8 cellular contexts compared by ENCODE assay signal in the genomic region with DNA sequence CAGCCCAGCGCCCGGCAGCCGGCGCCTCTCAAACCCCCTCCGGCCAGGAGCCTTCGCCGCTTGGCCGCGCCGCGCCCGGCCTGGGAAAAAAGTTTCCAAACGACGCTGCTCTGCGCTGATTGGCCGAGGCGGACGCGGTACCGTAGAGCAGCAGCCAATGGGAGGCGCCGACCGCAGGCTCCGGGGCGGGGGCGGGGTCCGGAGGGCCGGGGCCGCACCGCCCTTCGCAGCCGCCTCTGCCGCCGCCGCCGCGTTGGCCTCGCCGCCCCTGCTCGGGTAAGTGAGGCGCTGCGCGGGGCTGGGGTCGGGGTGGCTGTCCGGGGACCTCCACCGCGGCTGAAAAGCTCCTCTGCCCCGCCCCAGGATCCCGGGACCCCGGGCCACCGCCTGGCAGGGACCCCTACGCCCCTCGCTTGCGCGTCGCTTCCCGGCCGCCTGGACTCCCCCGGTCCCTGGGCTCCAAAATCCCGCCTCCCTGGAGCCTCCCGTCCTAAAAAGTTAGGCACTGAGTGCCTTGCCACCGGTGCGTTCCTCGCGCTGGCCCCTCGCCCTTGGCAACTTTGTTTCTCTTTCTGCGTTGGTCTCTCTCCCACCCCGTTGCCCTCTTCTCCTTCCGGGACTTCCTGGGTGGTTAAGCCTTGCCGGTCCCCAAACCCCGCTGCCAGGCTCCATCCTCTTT. TPM values are rescaled to one million over a fixed set of nuclear protein-coding genes. Genes with fewer than 3 reads are reported as not detected.
DNase-seq lines count a peak whose midpoint lies in the region; ATAC-seq lines count a peak whose summit lies in the region.

A gene with protein sequence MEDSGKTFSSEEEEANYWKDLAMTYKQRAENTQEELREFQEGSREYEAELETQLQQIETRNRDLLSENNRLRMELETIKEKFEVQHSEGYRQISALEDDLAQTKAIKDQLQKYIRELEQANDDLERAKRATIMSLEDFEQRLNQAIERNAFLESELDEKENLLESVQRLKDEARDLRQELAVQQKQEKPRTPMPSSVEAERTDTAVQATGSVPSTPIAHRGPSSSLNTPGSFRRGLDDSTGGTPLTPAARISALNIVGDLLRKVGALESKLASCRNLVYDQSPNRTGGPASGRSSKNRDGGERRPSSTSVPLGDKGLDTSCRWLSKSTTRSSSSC (plus strand): TSS at position 227 of the 679 bp plus-strand sequence. CDS start 14,534 bp downstream, outside the sequence.

- intact Hi-C loops in CD4-positive, alpha-beta memory T cell (cut with micrococcal nuclease): loop anchor here (1.0 to 2.0 kb wide), 3 partner anchors 8 to 23 kb away; no protein-coding TSS in a partner anchor

- peak within 1 kb of the TSS; percentile 97 to 100 (median 99) for H3K4me3 Mint-ChIP-seq in CD4-positive, alpha-beta memory T cell
- peak within 1 kb of the TSS; percentile 91 to 94 for H3K4me3 Mint-ChIP-seq in effector memory CD8-positive, alpha-beta T cell
- H3K4me3 Mint-ChIP-seq in memory B cell: peak within 1 kb of the TSS; percentile 99

- peak; percentile 76 to 87 (median 79) for DNase-seq in CD4-positive, alpha-beta memory T cell
- DNase-seq in NK-92 (lab: John Stamatoyannopoulos, UW; ENCODE audit: unreplicated experiment) (peak; percentile 9), memory B cell (ENCODE audit: low spot score in 2 of 2) (peak; percentile 66 to 74)
- DNase-seq in effector memory CD8-positive, alpha-beta T cell: peak; percentile 62 to 73 (median 73)
- DNase-seq in stimulated activated CD4-positive, alpha-beta T cell treated with anti-CD3 and anti-CD28 coated beads, TNF-alpha, amount 100 ng/mL, for 48 hours (ENCODE audit: low read depth in 3 of 3): peak; percentile 71 to 85 (median 79)

- H3K9me3 ChIP-seq in CD4-positive, alpha-beta memory T cell (ENCODE audit: control insufficient read depth in 1 of 2, low read length in 2 of 2): no peaks in the 10 kb centered on the region

- ATAC-seq in GM19397 (IDR thresholded peaks at IDR 0.05; ENCODE audit: unreplicated experiment): peak; percentile 78
- peak; percentile 51 for ATAC-seq in HG03558 (IDR thresholded peaks at IDR 0.05; ENCODE audit: extremely low read depth, unreplicated experiment)
- peak; percentile 94 for ATAC-seq in effector memory CD8-positive, alpha-beta T cell (replicated peaks)
- peak; percentile 92 for ATAC-seq in memory B cell (ENCODE audit: low read depth)

- peaks cover 48% of the 10 kb centered on the region for H3K4me1 ChIP-seq in CD4-positive, alpha-beta memory T cell (ENCODE audit: insufficient read depth, low read length)

- POLR2A ChIA-PET in CD4-positive, alpha-beta memory T cell (lab: Charles Lee; ENCODE audit: partially characterized antibody): interaction anchor here (1.0 to 3.1 kb wide), 6 partner anchors 8 to 60 kb away, joined by 3 to 21 read pairs (median 8); a partner anchor contains a TSS
- POLR2A ChIA-PET in activated CD8-positive, alpha-beta memory T cell treated with anti-CD3 and anti-CD28 coated beads for 36 hours (lab: Charles Lee): no interaction called here

- H3K36me3 Mint-ChIP-seq in CD4-positive, alpha-beta memory T cell: peaks cover 5 to 29% of the 10 kb centered on the region in 2 donors
- H3K36me3 Mint-ChIP-seq in effector memory CD8-positive, alpha-beta T cell (ENCODE audit: insufficient read depth): peaks cover 42% of the 10 kb centered on the region
- H3K36me3 Mint-ChIP-seq in memory B cell: peaks cover 5% of the 10 kb centered on the region

- H3K9me3 Mint-ChIP-seq in CD4-positive, alpha-beta memory T cell: no peaks in the 10 kb centered on the region
- H3K9me3 Mint-ChIP-seq in effector memory CD8-positive, alpha-beta T cell: no peaks in the 10 kb centered on the region
- no peaks in the 10 kb centered on the region for H3K9me3 Mint-ChIP-seq in memory B cell

- CTCF ChIA-PET in CD4-positive, alpha-beta memory T cell (lab: Charles Lee; ENCODE audit: partially characterized antibody): interaction anchor here (1.2 to 1.7 kb wide), 2 partner anchors 19 to 21 kb away, joined by 3 to 4 read pairs; no protein-coding TSS in a partner anchor
- CTCF ChIA-PET in activated CD8-positive, alpha-beta memory T cell treated with anti-CD3 and anti-CD28 coated beads for 36 hours (lab: Charles Lee): interaction anchor here (0.6 to 1.7 kb wide), 3 partner anchors 8 to 1006 kb away, joined by 3 to 9 read pairs (median 3); a partner anchor contains a TSS

- H3K27me3 Mint-ChIP-seq in CD4-positive, alpha-beta memory T cell: no peaks in the 10 kb centered on the region
- no peaks in the 10 kb centered on the region for H3K27me3 Mint-ChIP-seq in effector memory CD8-positive, alpha-beta T cell
- no peaks in the 10 kb centered on the region for H3K27me3 Mint-ChIP-seq in memory B cell

- H3K4me3 ChIP-seq in CD4-positive, alpha-beta memory T cell (ENCODE audit: low read length in 2 of 2): peak within 1 kb of the TSS; percentile 76 to 88

- peaks cover 19 to 43% (median 32%) of the 10 kb centered on the region in 4 donors for H3K4me1 Mint-ChIP-seq in CD4-positive, alpha-beta memory T cell
- peaks cover 13 to 34% of the 10 kb centered on the region in 2 donors for H3K4me1 Mint-ChIP-seq in effector memory CD8-positive, alpha-beta T cell (ENCODE audit: low read depth in 2 of 2)
- peaks cover 17% of the 10 kb centered on the region for H3K4me1 Mint-ChIP-seq in memory B cell

- peaks cover 7% of the 10 kb centered on the region for H3K36me3 ChIP-seq in CD4-positive, alpha-beta memory T cell (ENCODE audit: insufficient read depth, low read length)

- H3K27me3 ChIP-seq in CD4-positive, alpha-beta memory T cell (ENCODE audit: insufficient read depth, low read length): no peaks in the 10 kb centered on the region

- peak within 1 kb of the TSS; percentile 98 for H3K27ac ChIP-seq in CD4-positive, alpha-beta memory T cell (ENCODE audit: low read depth, low read length)

- peak within 1 kb of the TSS; percentile 98 to 100 (median 99) for H3K27ac Mint-ChIP-seq in CD4-positive, alpha-beta memory T cell
- peak within 1 kb of the TSS; percentile 94 to 95 for H3K27ac Mint-ChIP-seq in effector memory CD8-positive, alpha-beta T cell
- H3K27ac Mint-ChIP-seq in memory B cell: peak within 1 kb of the TSS; percentile 97

RNA-seq across cellular contexts. Expression of the gene that starts here (rescaled TPM):
- total RNA-seq in CD4-positive, alpha-beta memory T cell: 100 to 1,000 TPM; 124 to 128 TPM
- polyA plus RNA-seq in CD4-positive, alpha-beta memory T cell: 10 to 100 TPM; 15.3 to 63.9 TPM
- 100 to 1,000 TPM; 110 to 115 TPM for total RNA-seq in activated CD8-positive, alpha-beta memory T cell treated with anti-CD3 and anti-CD28 coated beads for 36 hours

Comparison
In these comparisons a context has a peak if more than half of its experiments do, and no peak if none do; other contexts are left out.
1. Peak in every context shown above with its lines: DNase-seq, ATAC-seq, H3K4me3 ChIP-seq and H3K27ac ChIP-seq.
2. DNase-seq: peak in every context shown above with its lines; median percentile 79 in CD4-positive, alpha-beta memory T cell; 79 in stimulated activated CD4-positive, alpha-beta T cell treated with anti-CD3 and anti-CD28 coated beads, TNF-alpha, amount 100 ng/mL, for 48 hours; 73 in effector memory CD8-positive, alpha-beta T cell; 70 in memory B cell; 9 in NK-92.